Comparison of ENCODE assay signal across 22 cellular contexts in the genomic region with DNA sequence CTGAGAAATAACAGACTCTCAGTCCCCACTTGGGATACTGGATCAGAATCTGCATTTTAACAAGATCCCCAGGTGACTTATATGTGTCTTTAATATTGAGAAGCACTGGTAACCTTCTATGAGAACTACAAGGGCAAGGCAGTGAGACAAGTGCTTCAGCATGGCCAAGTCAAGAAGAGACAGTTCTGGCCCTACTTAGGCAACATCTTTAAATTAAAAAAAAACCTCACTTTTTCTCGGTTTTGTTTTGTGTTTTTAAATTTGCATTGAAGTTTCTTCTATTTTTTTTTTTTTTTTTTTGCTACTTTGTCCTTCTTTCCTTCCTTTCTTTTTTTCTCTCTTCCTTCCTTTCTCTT. TPM values are rescaled to one million over a fixed set of nuclear protein-coding genes. Genes with fewer than 3 reads are reported as not detected.
A peak's percentile ranks its signal among the peaks of the same experiment; 100 is the strongest.
DNase-seq lines count a peak whose midpoint lies in the region; ATAC-seq and FAIRE-seq lines count a peak whose summit lies in the region.
"Had no signal": no experiment of that assay in that cellular context is flagged by ENCODE, and none has a peak within 500 bp of the region (broad histone marks: within the 10 kb centered on the region; RNA-seq: fewer than 3 reads in every experiment).

No MANE protein-coding gene starts in this region.

- H3K4me1 Mint-ChIP-seq in activated T-helper 1 cell treated with anti-CD3 and anti-CD28 coated beads, Interleukin-12 subunit alpha, Interleukin-12 subunit beta, Interleukin-2, Interleukin-4 antibody, amounts not matched to agents 30 ng/mL and 10 ng/mL and 1 ng/mL, durations not matched to agents 14 hours and 24 hours and 36 hours (ENCODE audit: low read depth): no peaks in the 10 kb centered on the region
- H3K4me1 Mint-ChIP-seq: T-helper 17 cell had no signal

- no peak overlapping the region for H3K9ac ChIP-seq in BLaER1 treated with 17β-estradiol and CSF1 and Interleukin-3, amounts not matched to agents 10 nM and 100 nM

- no peaks in the 10 kb centered on the region for H4K20me1 ChIP-seq in BLaER1 treated with 17β-estradiol and CSF1 and Interleukin-3, amounts not matched to agents 10 nM and 100 nM

- no peak for DNase-seq in activated T-helper 1 cell treated with anti-CD3 and anti-CD28 coated beads, Interleukin-12 subunit alpha, Interleukin-12 subunit beta, Interleukin-2, Interleukin-4 antibody, amounts not matched to agents 30 ng/mL and 10 ng/mL and 1 ng/mL, durations not matched to agents 14 hours and 24 hours and 36 hours (ENCODE audit: low spot score)
- DNase-seq in NCI-H1092 treated with DMSO at 0.1 percent for 48 hours (lab: John Stamatoyannopoulos, UW) (no peak), small intestine (no peak), dermis blood vessel endothelial cell (no peak)
- DNase-seq: CD8-positive, alpha-beta memory T cell; NCI-H1436 treated with DMSO at 0.1 percent for 48 hours; NCI-H2227 treated with DMSO at 0.1 percent for 48 hours; retina; SIG-M5; T-helper 17 cell had no signal

- no peak overlapping the region for H3K4me3 Mint-ChIP-seq in activated T-helper 1 cell treated with anti-CD3 and anti-CD28 coated beads, Interleukin-12 subunit alpha, Interleukin-12 subunit beta, Interleukin-2, Interleukin-4 antibody, amounts not matched to agents 30 ng/mL and 10 ng/mL and 1 ng/mL, durations not matched to agents 14 hours and 24 hours and 36 hours
- H3K4me3 Mint-ChIP-seq: CD8-positive, alpha-beta memory T cell; GM23338; neural crest cell; T-helper 17 cell had no signal

- H3K36me3 ChIP-seq in BLaER1 treated with 17β-estradiol and CSF1 and Interleukin-3, amounts not matched to agents 10 nM and 100 nM: no peaks in the 10 kb centered on the region
- no peaks in the 10 kb centered on the region for H3K36me3 ChIP-seq in small intestine (ENCODE audit: control insufficient read depth in 2 of 2, insufficient read depth in 2 of 2, low read length in 2 of 2)
- H3K36me3 ChIP-seq: vagina had no signal

- H3K27ac ChIP-seq in BLaER1 treated with 17β-estradiol and CSF1 and Interleukin-3, amounts not matched to agents 10 nM and 100 nM: no peak overlapping the region
- H3K27ac ChIP-seq in small intestine (ENCODE audit: low read depth in 1 of 2, low read length in 1 of 2): no peak overlapping the region
- H3K27ac ChIP-seq: vagina had no signal

- no peak for FAIRE-seq in small intestine (lab: Jason Lieb, UNC)

- peaks cover 16% of the 10 kb centered on the region for H3K27me3 Mint-ChIP-seq in activated T-helper 1 cell treated with anti-CD3 and anti-CD28 coated beads, Interleukin-12 subunit alpha, Interleukin-12 subunit beta, Interleukin-2, Interleukin-4 antibody, amounts not matched to agents 30 ng/mL and 10 ng/mL and 1 ng/mL, durations not matched to agents 14 hours and 24 hours and 36 hours (ENCODE audit: insufficient read depth)

- H3K36me3 Mint-ChIP-seq in activated T-helper 1 cell treated with anti-CD3 and anti-CD28 coated beads, Interleukin-12 subunit alpha, Interleukin-12 subunit beta, Interleukin-2, Interleukin-4 antibody, amounts not matched to agents 30 ng/mL and 10 ng/mL and 1 ng/mL, durations not matched to agents 14 hours and 24 hours and 36 hours (ENCODE audit: low read depth): no peaks in the 10 kb centered on the region

- peaks cover 9 to 16% (median 12%) of the 10 kb centered on the region in 11 experiments; a peak in 18 of 22 replicates for H3K9me3 ChIP-seq in BLaER1 treated with 17β-estradiol and CSF1 and Interleukin-3, amounts not matched to agents 10 nM and 100 nM (replicated peaks in 1 of 11)
- no peaks in the 10 kb centered on the region for H3K9me3 ChIP-seq in small intestine (ENCODE audit: control insufficient read depth, low read depth)
- H3K9me3 ChIP-seq: vagina had no signal

- no peak overlapping the region for H3K4me3 ChIP-seq in BLaER1 treated with 17β-estradiol and CSF1 and Interleukin-3, amounts not matched to agents 10 nM and 100 nM
- H3K4me3 ChIP-seq in small intestine (ENCODE audit: low read depth in 1 of 2, low read length in 2 of 2): no peak overlapping the region
- H3K4me3 ChIP-seq: GM23338, vagina had no signal

- 64 to 78% (median 65%) methylated on average over 1 of the region's 1 CpG for WGBS in small intestine, 3 donors

- no peak overlapping the region for H3K27ac Mint-ChIP-seq in activated T-helper 1 cell treated with anti-CD3 and anti-CD28 coated beads, Interleukin-12 subunit alpha, Interleukin-12 subunit beta, Interleukin-2, Interleukin-4 antibody, amounts not matched to agents 30 ng/mL and 10 ng/mL and 1 ng/mL, durations not matched to agents 14 hours and 24 hours and 36 hours
- H3K27ac Mint-ChIP-seq: CD8-positive, alpha-beta memory T cell; GM23338; T-helper 17 cell had no signal

- peaks cover 0 to 12% (median 9%) of the 10 kb centered on the region in 10 experiments; a peak in 10 of 20 replicates for H3K4me1 ChIP-seq in BLaER1 treated with 17β-estradiol and CSF1 and Interleukin-3, amounts not matched to agents 10 nM and 100 nM
- no peaks in the 10 kb centered on the region for H3K4me1 ChIP-seq in small intestine (ENCODE audit: control insufficient read depth in 2 of 2, insufficient read depth in 1 of 2, low read depth in 1 of 2, low read length in 1 of 2)

- intact Hi-C loops in activated T-helper 1 cell treated with anti-CD3 and anti-CD28 coated beads, Interleukin-12 subunit alpha, Interleukin-12 subunit beta, Interleukin-2, Interleukin-4 antibody, amounts not matched to agents 30 ng/mL and 10 ng/mL and 1 ng/mL, durations not matched to agents 14 hours and 24 hours and 36 hours (cut with micrococcal nuclease): no loop called here

- peak overlapping the region in 7 of 11 experiments; percentile 3 to 47 (median 26); a peak in 9 of 22 replicates for H3K4me2 ChIP-seq in BLaER1 treated with 17β-estradiol and CSF1 and Interleukin-3, amounts not matched to agents 10 nM and 100 nM
- H3K4me2 ChIP-seq: GM23338 had no signal

- ATAC-seq in GM19438 (IDR thresholded peaks at IDR 0.05; ENCODE audit: low read depth, unreplicated experiment) (peak; percentile 56), HG02759 (IDR thresholded peaks at IDR 0.05; ENCODE audit: unreplicated experiment) (peak; percentile 49), HG03575 (IDR thresholded peaks at IDR 0.05; ENCODE audit: extremely low read depth, insufficient number of reproducible peaks, low FRiP score, unreplicated experiment) (peak; percentile 59)
- ATAC-seq: activated CD4-positive, CD25-positive, alpha-beta regulatory T cell treated with anti-CD3 and anti-CD28 coated beads, Interleukin-2, amount 50 U/mL, for 24 hours; GM23338; T-helper 17 cell had no signal

- no peaks in the 10 kb centered on the region for H3K27me3 ChIP-seq in BLaER1 treated with 17β-estradiol and CSF1 and Interleukin-3, amounts not matched to agents 10 nM and 100 nM
- H3K27me3 ChIP-seq in small intestine (ENCODE audit: control insufficient read depth in 2 of 2, insufficient read depth in 2 of 2, low read length in 2 of 2): peaks cover 0 to 4% of the 10 kb centered on the region in 2 donors
- H3K27me3 ChIP-seq: vagina had no signal

- no peaks in the 10 kb centered on the region for H3K9me3 Mint-ChIP-seq in activated T-helper 1 cell treated with anti-CD3 and anti-CD28 coated beads, Interleukin-12 subunit alpha, Interleukin-12 subunit beta, Interleukin-2, Interleukin-4 antibody, amounts not matched to agents 30 ng/mL and 10 ng/mL and 1 ng/mL, durations not matched to agents 14 hours and 24 hours and 36 hours
- H3K9me3 Mint-ChIP-seq: neural crest cell had no signal

RNA-seq across cellular contexts. Expression of a gene that starts 42.5 kb away (rescaled TPM):
- total RNA-seq in activated T-helper 1 cell treated with anti-CD3 and anti-CD28 coated beads, Interleukin-12 subunit alpha, Interleukin-12 subunit beta, Interleukin-2, Interleukin-4 antibody, amounts not matched to agents 30 ng/mL and 10 ng/mL and 1 ng/mL, durations not matched to agents 14 hours and 24 hours and 36 hours: not detected in 2 replicates
- polyA plus RNA-seq in small intestine: under 1 TPM in 1 of 3 donors, not detected in 2; 0.19 TPM
- not detected in 2 replicates for total RNA-seq in dermis blood vessel endothelial cell
- total RNA-seq: A673; CD8-positive, alpha-beta memory T cell; Daoy; fibroblast of villous mesenchyme; LHCN-M2 had no signal
